17 cellular contexts compared by ENCODE assay signal in genomic region chr10:98167191-98167590, GRCh38. TPM values are rescaled to one million over a fixed set of nuclear protein-coding genes. Genes with fewer than 3 reads are reported as not detected.
DNase-seq lines count a peak whose midpoint lies in the region; ATAC-seq and TF ChIP-seq lines count a peak whose summit lies in the region.
"Had no signal": no experiment of that assay in that cellular context is flagged by ENCODE, and none has a peak within 500 bp of the region (broad histone marks: within the 10 kb centered on the region; RNA-seq: fewer than 3 reads in every experiment).

No MANE protein-coding gene starts in this region.

- H3K27ac Mint-ChIP-seq in mesothelial cell of epicardium: no peak overlapping the region

- peak; percentile 47 for ATAC-seq in GM19438 (IDR thresholded peaks at IDR 0.05; ENCODE audit: low read depth, unreplicated experiment)
- peak; percentile 63 for ATAC-seq in HG02938 (IDR thresholded peaks at IDR 0.05; ENCODE audit: unreplicated experiment)
- peak; percentile 44 for ATAC-seq in HG03521 (IDR thresholded peaks at IDR 0.05; ENCODE audit: unreplicated experiment)
- no peak for ATAC-seq in HG02970 (IDR thresholded peaks at IDR 0.05; ENCODE audit: low FRiP score, unreplicated experiment)
- ATAC-seq: activated T-cell treated with anti-CD3 and anti-CD28 coated beads, Interleukin-2, amount 50 U/mL, for 72 hours had no signal

- H3K4me1 Mint-ChIP-seq in mesothelial cell of epicardium: no peaks in the 10 kb centered on the region

- TF ChIP-seq CTCF in GM12865 (IDR thresholded peaks at IDR 0.05; ENCODE audit: insufficient read depth, low read depth, low read length, missing control alignments): no peak
- TF ChIP-seq CTCF in mesothelial cell of epicardium (IDR thresholded peaks at IDR 0.05; ENCODE audit: unreplicated experiment): no peak

- peak; percentile 25 for DNase-seq in GM12865 (ENCODE audit: low read depth)
- DNase-seq in mesothelial cell of epicardium (ENCODE audit: low spot score in 2 of 2, unreplicated experiment in 2 of 2): no peak
- no peak for DNase-seq in stimulated activated CD4-positive, alpha-beta T cell treated with anti-CD3 and anti-CD28 coated beads, Interleukin-12 subunit alpha, Interleukin-12 subunit beta, amount 100 ng/mL, for 4 hours
- no peak for DNase-seq in glomerular visceral epithelial cell (ENCODE audit: extremely low spot score)
- DNase-seq: activated CD4-positive, alpha-beta T cell treated with anti-CD3 and anti-CD28 coated beads, Interleukin-2, amount 50 U/mL, for 4 hours; activated T-cell treated with anti-CD3 and anti-CD28 coated beads, Interleukin-2, amount 50 U/mL, for 72 hours; amniotic stem cell; COR-L47; glutamatergic neuron; NCI-H187; NCI-H524 treated with DMSO at 0.1 percent for 48 hours; stimulated activated CD4-positive, alpha-beta T cell treated with anti-CD3 and anti-CD28 coated beads, Interleukin-15, amount 100 ng/mL, for 24 hours had no signal

- H3K4me3 Mint-ChIP-seq in mesothelial cell of epicardium: no peak overlapping the region
- H3K4me3 Mint-ChIP-seq: activated T-cell treated with anti-CD3 and anti-CD28 coated beads, Interleukin-2, amount 50 U/mL, for 72 hours had no signal

- no peaks in the 10 kb centered on the region for H3K27me3 Mint-ChIP-seq in mesothelial cell of epicardium (ENCODE audit: low read depth)

- no peak overlapping the region for H3K4me3 ChIP-seq in GM12865 (ENCODE audit: low read depth, low read length)
- H3K4me3 ChIP-seq: HAP-1 had no signal

- H3K36me3 Mint-ChIP-seq in mesothelial cell of epicardium: peaks cover 14% of the 10 kb centered on the region

- no peaks in the 10 kb centered on the region for H3K9me3 Mint-ChIP-seq in mesothelial cell of epicardium
- H3K9me3 Mint-ChIP-seq: activated T-cell treated with anti-CD3 and anti-CD28 coated beads, Interleukin-2, amount 50 U/mL, for 72 hours had no signal

RNA-seq across cellular contexts. Expression of gene R3HCC1L, which starts 32.7 kb away (rescaled TPM):
- total RNA-seq in mesothelial cell of epicardium: 16.6 to 17.9 TPM (median 16.9 TPM) in 3 replicates
